In genomic region chr10:80540644-80541143, GRCh38 we compare ENCODE assay signal across 1 cellular context.
TF ChIP-seq lines count a peak whose summit lies in the region.

No MANE protein-coding gene starts in this region.

TF ChIP-seq in GM23338, 12 proteins besides CTCF, POLR2A, EP300 and RAD21 (continued from another document):
- TF ChIP-seq REST (IDR thresholded peaks at IDR 0.05; ENCODE audit: unreplicated experiment), result no peak
- TF ChIP-seq STAT1 (IDR thresholded peaks at IDR 0.05; ENCODE audit: unreplicated experiment), result no peak
- TF ChIP-seq JUNB (IDR thresholded peaks at IDR 0.05; ENCODE audit: unreplicated experiment), result no peak
- no peak for TF ChIP-seq ZNF331 (CRISPR knock-in tag; IDR thresholded peaks at IDR 0.05; ENCODE audit: low read depth)
- no peak for TF ChIP-seq EZH2phosphoT487 (IDR thresholded peaks at IDR 0.05; ENCODE audit: unreplicated experiment)
- no peak for TF ChIP-seq ZNF462 (CRISPR knock-in tag; IDR thresholded peaks at IDR 0.05)
- no peak for TF ChIP-seq ZNF114 (CRISPR knock-in tag; IDR thresholded peaks at IDR 0.05)
- no peak for TF ChIP-seq ETS1 (IDR thresholded peaks at IDR 0.05)
- TF ChIP-seq POLR2AphosphoS5 (IDR thresholded peaks at IDR 0.05; ENCODE audit: low read depth), result no peak
- TF ChIP-seq EZH2 (IDR thresholded peaks at IDR 0.05; ENCODE audit: low read depth, unreplicated experiment), result no peak
TF ChIP-seq in GM23338: peak in this region for 0.
